ENCODE assay signal across 10 cellular contexts in genomic region chr1:31798433-31799195, GRCh38. TPM values are rescaled to one million over a fixed set of nuclear protein-coding genes. Genes with fewer than 3 reads are reported as not detected.
A peak's percentile ranks its signal among the peaks of the same experiment; 100 is the strongest.
DNase-seq lines count a peak whose midpoint lies in the region; ATAC-seq and TF ChIP-seq lines count a peak whose summit lies in the region.
"Had no signal": no experiment of that assay in that cellular context is flagged by ENCODE, and none has a peak within 500 bp of the region (broad histone marks: within the 10 kb centered on the region; RNA-seq: fewer than 3 reads in every experiment).

No MANE protein-coding gene starts in this region.

- H3K27me3 ChIP-seq in BLaER1 treated with 17β-estradiol and CSF1 and Interleukin-3, amounts not matched to agents 10 nM and 100 nM: peaks cover 0 to 9% (median 0%) of the 10 kb centered on the region in 11 experiments; a peak in 2 of 22 replicates
- no peaks in the 10 kb centered on the region for H3K27me3 ChIP-seq in brain microvascular endothelial cell (replicated peaks)
- no peaks in the 10 kb centered on the region for H3K27me3 ChIP-seq in CD8-positive, alpha-beta T cell (ENCODE audit: insufficient read depth, low read length)

- no peaks in the 10 kb centered on the region for H3K36me3 Mint-ChIP-seq in natural killer cell
- H3K36me3 Mint-ChIP-seq in CD8-positive, alpha-beta T cell: no peaks in the 10 kb centered on the region
- H3K36me3 Mint-ChIP-seq: memory B cell had no signal

- no peaks in the 10 kb centered on the region for H3K9me3 ChIP-seq in BLaER1 treated with 17β-estradiol and CSF1 and Interleukin-3, amounts not matched to agents 10 nM and 100 nM (replicated peaks in 1 of 11)
- no peaks in the 10 kb centered on the region for H3K9me3 ChIP-seq in CD8-positive, alpha-beta T cell (ENCODE audit: low read length)

- DNase-seq in HT1080 (ENCODE audit: low read depth) (peak; percentile 96), brain microvascular endothelial cell (peak; percentile 76), natural killer cell (peak; percentile 12), NCI-H1092 treated with DMSO at 0.1 percent for 48 hours (lab: John Stamatoyannopoulos, UW) (no peak), NCI-H446 treated with DMSO at 0.1 percent for 48 hours (lab: John Stamatoyannopoulos, UW) (no peak)
- DNase-seq in CD8-positive, alpha-beta T cell: no peak
- DNase-seq: NCI-H2107 had no signal

- ATAC-seq in natural killer cell (no peak), GM18868 (IDR thresholded peaks at IDR 0.05; ENCODE audit: unreplicated experiment) (no peak)
- no peak for ATAC-seq in CD8-positive, alpha-beta T cell

- H3K36me3 ChIP-seq in BLaER1 treated with 17β-estradiol and CSF1 and Interleukin-3, amounts not matched to agents 10 nM and 100 nM: no peaks in the 10 kb centered on the region
- peaks cover 18% of the 10 kb centered on the region for H3K36me3 ChIP-seq in brain microvascular endothelial cell (replicated peaks)
- H3K36me3 ChIP-seq in CD8-positive, alpha-beta T cell (ENCODE audit: insufficient read depth, low read length): no peaks in the 10 kb centered on the region

- H3K4me2 ChIP-seq in BLaER1 treated with 17β-estradiol and CSF1 and Interleukin-3, amounts not matched to agents 10 nM and 100 nM: peak overlapping the region; percentile 45 to 90 (median 69)

- peak overlapping the region in 3 of 11 experiments; percentile 16 to 41 (median 39); a peak in 5 of 22 replicates for H3K27ac ChIP-seq in BLaER1 treated with 17β-estradiol and CSF1 and Interleukin-3, amounts not matched to agents 10 nM and 100 nM
- peak overlapping the region; percentile 60 for H3K27ac ChIP-seq in brain microvascular endothelial cell
- no peak overlapping the region for H3K27ac ChIP-seq in CD8-positive, alpha-beta T cell (ENCODE audit: low read depth, low read length)

- H3K4me3 Mint-ChIP-seq in natural killer cell: no peak overlapping the region
- H3K4me3 Mint-ChIP-seq in CD8-positive, alpha-beta T cell: no peak overlapping the region
- H3K4me3 Mint-ChIP-seq: memory B cell had no signal

- H3K9ac ChIP-seq in BLaER1 treated with 17β-estradiol and CSF1 and Interleukin-3, amounts not matched to agents 10 nM and 100 nM: peak overlapping the region in 9 of 11 experiments; percentile 5 to 50 (median 16); a peak in 9 of 22 replicates

- H3K9me3 Mint-ChIP-seq in natural killer cell: no peaks in the 10 kb centered on the region
- no peaks in the 10 kb centered on the region for H3K9me3 Mint-ChIP-seq in CD8-positive, alpha-beta T cell
- H3K9me3 Mint-ChIP-seq: memory B cell had no signal

- H3K27ac Mint-ChIP-seq in natural killer cell: no peak overlapping the region
- no peak overlapping the region for H3K27ac Mint-ChIP-seq in CD8-positive, alpha-beta T cell
- H3K27ac Mint-ChIP-seq: memory B cell had no signal

- CTCF ChIA-PET in CD8-positive, alpha-beta T cell (lab: Charles Lee): interaction anchor here (1.5 to 3.6 kb wide), 2 partner anchors 9 to 165 kb away, joined by 4 to 25 read pairs; no protein-coding TSS in a partner anchor

- peaks cover 0 to 8% of the 10 kb centered on the region in 2 donors for H3K27me3 Mint-ChIP-seq in natural killer cell (ENCODE audit: low read depth in 2 of 2)
- H3K27me3 Mint-ChIP-seq in CD8-positive, alpha-beta T cell (ENCODE audit: low read depth): no peaks in the 10 kb centered on the region

- POLR2A ChIA-PET in CD8-positive, alpha-beta T cell (lab: Charles Lee): interaction anchor here (1.1 kb wide), 1 partner anchor 9 kb away, joined by 3 read pairs; no protein-coding TSS in a partner anchor

- peaks cover 4 to 9% of the 10 kb centered on the region in 2 donors for H3K4me1 Mint-ChIP-seq in natural killer cell
- H3K4me1 Mint-ChIP-seq in CD8-positive, alpha-beta T cell (ENCODE audit: low read depth): peaks cover 12% of the 10 kb centered on the region

- H4K20me1 ChIP-seq in BLaER1 treated with 17β-estradiol and CSF1 and Interleukin-3, amounts not matched to agents 10 nM and 100 nM: peaks cover 0 to 7% (median 0%) of the 10 kb centered on the region in 11 experiments; a peak in 1 of 22 replicates

- H3K4me3 ChIP-seq in BLaER1 treated with 17β-estradiol and CSF1 and Interleukin-3, amounts not matched to agents 10 nM and 100 nM: peak overlapping the region in 1 of 10 experiments; percentile 20; a peak in 2 of 20 replicates
- H3K4me3 ChIP-seq in brain microvascular endothelial cell (ENCODE audit: low read depth, low read length): peak overlapping the region; percentile 93
- no peak overlapping the region for H3K4me3 ChIP-seq in CD8-positive, alpha-beta T cell (ENCODE audit: low read depth, low read length)

- intact Hi-C loops in natural killer cell (cut with micrococcal nuclease): no loop called here
- intact Hi-C loops in CD8-positive, alpha-beta T cell (cut with DNase I, micrococcal nuclease): loop anchor here in 1 of 2 experiments (10.0 kb wide), 1 partner anchor 504 kb away; the partner anchor contains the start of genes SNRNP40 and ZCCHC17

- in situ Hi-C loops in brain microvascular endothelial cell (cut with HindIII; ENCODE audit: low pct_ligation_motif_present, low sequenced_read_pairs): no loop called here

- H3K4me1 ChIP-seq in BLaER1 treated with 17β-estradiol and CSF1 and Interleukin-3, amounts not matched to agents 10 nM and 100 nM: peaks cover 48 to 70% (median 59%) of the 10 kb centered on the region in 10 experiments
- H3K4me1 ChIP-seq in CD8-positive, alpha-beta T cell (ENCODE audit: insufficient read depth, low read length): no peaks in the 10 kb centered on the region

- TF ChIP-seq CTCF in brain microvascular endothelial cell (IDR thresholded peaks at IDR 0.05; ENCODE audit: low read depth, low read length, missing control alignments): no peak
- no peak for TF ChIP-seq CTCF in natural killer cell (IDR thresholded peaks at IDR 0.05)
- no peak for TF ChIP-seq CTCF in CD8-positive, alpha-beta T cell (IDR thresholded peaks at IDR 0.05)

RNA-seq across cellular contexts. Expression of gene SPOCD1, which starts 17.2 kb away (rescaled TPM):
- total RNA-seq in HT1080 (2014; rRNA removed; shearing (Covaris generic)): 16.4 and 25.2 TPM in 2 replicates
- 35.9 and 37.7 TPM in 2 replicates for polyA plus RNA-seq in HT1080 (2015; cell fraction: cytosol; rRNA removed)
- 149 and 184 TPM in 2 replicates for polyA plus RNA-seq in HT1080 (2015; cell fraction: nucleus; rRNA removed)
- under 1 TPM in 2 of 3 donors, not detected in 1; 0.54 to 0.68 TPM for total RNA-seq in natural killer cell
- not detected for total RNA-seq in CD8-positive, alpha-beta T cell

RNA-seq across cellular contexts. Expression of gene ADGRB2, which starts 34.5 kb away (rescaled TPM):
- 10.8 and 14.1 TPM in 2 replicates for total RNA-seq in HT1080 (2014; rRNA removed; shearing (Covaris generic))
- 7.1 and 8.4 TPM in 2 replicates for polyA plus RNA-seq in HT1080 (2015; cell fraction: cytosol; rRNA removed)
- polyA plus RNA-seq in HT1080 (2015; cell fraction: nucleus; rRNA removed): 13.1 and 16.5 TPM in 2 replicates
- total RNA-seq in natural killer cell: 10 to 100 TPM in 2 of 3 donors, 1 to 10 TPM in 1; 7.6 to 19.9 (median 12.8) TPM
- under 1 TPM; 0.25 to 0.79 TPM for total RNA-seq in CD8-positive, alpha-beta T cell

Comparison
In these comparisons a context has a peak if more than half of its experiments do, and no peak if none do; other contexts are left out.
1. DNase-seq: peak in HT1080 (single experiment), brain microvascular endothelial cell (single experiment) and natural killer cell (single experiment); none in NCI-H1092 treated with DMSO at 0.1 percent for 48 hours (single experiment), NCI-H446 treated with DMSO at 0.1 percent for 48 hours (single experiment) and CD8-positive, alpha-beta T cell (0 of 7).
2. RNA of gene SPOCD1, which starts 17.2 kb away (total RNA-seq): 16.4 to 25.2 TPM in HT1080; 0.54 to 0.68 TPM in natural killer cell and not detected in CD8-positive, alpha-beta T cell; every median in the first group is over 10 times any median in the second.